ENCODE assay signal across 11 cellular contexts in genomic region chr3:184228376-184229137, GRCh38. TPM values are rescaled to one million over a fixed set of nuclear protein-coding genes. Genes with fewer than 3 reads are reported as not detected.
DNase-seq lines count a peak whose midpoint lies in the region; ATAC-seq and TF ChIP-seq lines count a peak whose summit lies in the region.
"Had no signal": no experiment of that assay in that cellular context is flagged by ENCODE, and none has a peak within 500 bp of the region (broad histone marks: within the 10 kb centered on the region; RNA-seq: fewer than 3 reads in every experiment).

No MANE protein-coding gene starts in this region.

- no peak overlapping the region for H3K9ac ChIP-seq in stomach smooth muscle (ENCODE audit: low read length in 2 of 2)

- H3K27me3 ChIP-seq in iPS DF 6.9 (ENCODE audit: control insufficient read depth, insufficient read depth, low read length) (peaks cover 46% of the 10 kb centered on the region), stomach smooth muscle (ENCODE audit: control insufficient read depth in 1 of 2, insufficient read depth in 2 of 2, low read length in 2 of 2) (peaks cover 40 to 57% of the 10 kb centered on the region in 2 donors), upper lobe of right lung (peaks cover 36% of the 10 kb centered on the region)

- H3K27ac Mint-ChIP-seq in activated naive CD4-positive, alpha-beta T cell treated with anti-CD3 and anti-CD28 coated beads, Interleukin-2, amount 10 ng/mL, durations not matched to agents 7 days and 5 days: no peak overlapping the region
- H3K27ac Mint-ChIP-seq in activated naive CD4-positive, alpha-beta T cell treated with anti-CD3 and anti-CD28 coated beads, Interleukin-2, amount 50 U/mL, for 72 hours: no peak overlapping the region
- H3K27ac Mint-ChIP-seq in T-cell: no peak overlapping the region

- no peak overlapping the region for H3K27ac ChIP-seq in iPS DF 6.9 (ENCODE audit: low read length)
- no peak overlapping the region for H3K27ac ChIP-seq in stomach smooth muscle (ENCODE audit: low read length)
- H3K27ac ChIP-seq in upper lobe of right lung: no peak overlapping the region
- H3K27ac ChIP-seq: C4-2B had no signal

- no peaks in the 10 kb centered on the region for H3K9me3 ChIP-seq in iPS DF 6.9 (ENCODE audit: control insufficient read depth, insufficient read depth, low read length)
- no peaks in the 10 kb centered on the region for H3K9me3 ChIP-seq in stomach smooth muscle (ENCODE audit: control insufficient read depth in 2 of 2, low read length in 2 of 2)
- no peaks in the 10 kb centered on the region for H3K9me3 ChIP-seq in upper lobe of right lung

- WGBS in iPS DF 6.9 (ENCODE audit: insufficient coverage, insufficient read length): no CpG with 5 or more reads among the region's 12 CpGs

- H3K36me3 Mint-ChIP-seq in activated naive CD4-positive, alpha-beta T cell treated with anti-CD3 and anti-CD28 coated beads, Interleukin-2, amount 10 ng/mL, durations not matched to agents 7 days and 5 days: no peaks in the 10 kb centered on the region
- H3K36me3 Mint-ChIP-seq in activated naive CD4-positive, alpha-beta T cell treated with anti-CD3 and anti-CD28 coated beads, Interleukin-2, amount 50 U/mL, for 72 hours: peaks cover 0 to 8% of the 10 kb centered on the region in 2 donors
- H3K36me3 Mint-ChIP-seq in T-cell: no peaks in the 10 kb centered on the region

- POLR2A ChIA-PET in T-cell (lab: Charles Lee): interaction anchor here in 1 of 2 donors (0.5 kb wide), 2 partner anchors 44 to 303 kb away, joined by 3 read pairs; no protein-coding TSS in a partner anchor

- H3K4me3 ChIP-seq in iPS DF 6.9 (ENCODE audit: low read length) (peak overlapping the region; percentile 34; the same call in 1 of the 2 replicates), stomach smooth muscle (ENCODE audit: low read length in 2 of 2) (peak overlapping the region; percentile 59 to 74), upper lobe of right lung (no peak overlapping the region)

- CTCF ChIA-PET in activated naive CD4-positive, alpha-beta T cell treated with anti-CD3 and anti-CD28 coated beads, Interleukin-2, amount 10 ng/mL, durations not matched to agents 7 days and 5 days (lab: Charles Lee): interaction anchor here (0.8 to 5.1 kb wide), 26 partner anchors 11 to 1035 kb away, joined by 3 to 58 read pairs (median 6); partner anchors contain the start of genes ALG3, CAMK2N2 and EEF1AKMT4
- CTCF ChIA-PET in T-cell (lab: Charles Lee): interaction anchor here (0.7 to 3.3 kb wide), 19 partner anchors 9 to 314 kb away, joined by 3 to 20 read pairs (median 4); partner anchors contain the start of genes EEF1AKMT4 (in 2 of the 2) and CAMK2N2 (in 1 of the 2)

- H3K36me3 ChIP-seq in iPS DF 6.9 (ENCODE audit: control insufficient read depth, insufficient read depth, low read length) (no peaks in the 10 kb centered on the region), stomach smooth muscle (ENCODE audit: control insufficient read depth in 2 of 2, insufficient read depth in 2 of 2, low read length in 2 of 2) (no peaks in the 10 kb centered on the region), upper lobe of right lung (no peaks in the 10 kb centered on the region)

- intact Hi-C loops in upper lobe of right lung (cut with DNase I): no loop called here

- H3K4me1 ChIP-seq in iPS DF 6.9 (ENCODE audit: control insufficient read depth, insufficient read depth, low read length) (peaks cover 2% of the 10 kb centered on the region; the same call in 1 of the 2 replicates), stomach smooth muscle (ENCODE audit: control insufficient read depth, insufficient read depth, low read length) (peaks cover 25% of the 10 kb centered on the region), upper lobe of right lung (peaks cover 9% of the 10 kb centered on the region)

- peaks cover 90% of the 10 kb centered on the region for H3K27me3 Mint-ChIP-seq in activated naive CD4-positive, alpha-beta T cell treated with anti-CD3 and anti-CD28 coated beads, Interleukin-2, amount 10 ng/mL, durations not matched to agents 7 days and 5 days
- H3K27me3 Mint-ChIP-seq in T-cell: peaks cover 46 to 54% of the 10 kb centered on the region in 2 donors

- H3K4me3 Mint-ChIP-seq in activated naive CD4-positive, alpha-beta T cell treated with anti-CD3 and anti-CD28 coated beads, Interleukin-2, amount 10 ng/mL, durations not matched to agents 7 days and 5 days: peak overlapping the region; percentile 53
- peak overlapping the region; percentile 62 to 82 (median 73) for H3K4me3 Mint-ChIP-seq in T-cell

- ATAC-seq in activated naive CD4-positive, alpha-beta T cell treated with anti-CD3 and anti-CD28 coated beads, Interleukin-2, amount 50 U/mL, for 72 hours: no peak
- ATAC-seq in T-cell (replicated peaks in 1 of 4): no peak
- no peak for ATAC-seq in GM21390 (IDR thresholded peaks at IDR 0.05; ENCODE audit: unreplicated experiment)
- ATAC-seq in upper lobe of right lung: no peak

- no peak for DNase-seq in activated naive CD4-positive, alpha-beta T cell treated with anti-CD3 and anti-CD28 coated beads, Interleukin-2, amount 10 ng/mL, durations not matched to agents 7 days and 5 days
- DNase-seq in activated naive CD4-positive, alpha-beta T cell treated with anti-CD3 and anti-CD28 coated beads, Interleukin-2, amount 50 U/mL, for 72 hours (ENCODE audit: low spot score in 2 of 2): no peak
- DNase-seq in T-cell (no peak), iPS DF 6.9 (ENCODE audit: low read depth, low spot score) (no peak), upper lobe of right lung (no peak), occipital lobe (lab: John Stamatoyannopoulos, UW) (no peak)

- H3K4me1 Mint-ChIP-seq in activated naive CD4-positive, alpha-beta T cell treated with anti-CD3 and anti-CD28 coated beads, Interleukin-2, amount 10 ng/mL, durations not matched to agents 7 days and 5 days: peaks cover 9% of the 10 kb centered on the region
- peaks cover 15 to 17% (median 15%) of the 10 kb centered on the region in 3 donors for H3K4me1 Mint-ChIP-seq in T-cell

- no peak for TF ChIP-seq CTCF in upper lobe of right lung (IDR thresholded peaks at IDR 0.05)

- H3K9me3 Mint-ChIP-seq in activated naive CD4-positive, alpha-beta T cell treated with anti-CD3 and anti-CD28 coated beads, Interleukin-2, amount 10 ng/mL, durations not matched to agents 7 days and 5 days: no peaks in the 10 kb centered on the region
- H3K9me3 Mint-ChIP-seq in activated naive CD4-positive, alpha-beta T cell treated with anti-CD3 and anti-CD28 coated beads, Interleukin-2, amount 50 U/mL, for 72 hours: no peaks in the 10 kb centered on the region
- no peaks in the 10 kb centered on the region for H3K9me3 Mint-ChIP-seq in T-cell

RNA-seq across cellular contexts. Expression of gene VWA5B2, which starts 0.8 kb away (rescaled TPM):
- not detected for total RNA-seq in activated naive CD4-positive, alpha-beta T cell treated with anti-CD3 and anti-CD28 coated beads, Interleukin-2, amount 50 U/mL, for 72 hours
- total RNA-seq in T-cell (under 1 TPM in 3 of 5 donors, not detected in 2; 0.10 to 0.23 (median 0.16) TPM), upper lobe of right lung (not detected), occipital lobe (0.31 TPM)
- total RNA-seq: H4 had no signal

RNA-seq across cellular contexts. Expression of gene ALG3, which starts 20.2 kb away (rescaled TPM):
- total RNA-seq in activated naive CD4-positive, alpha-beta T cell treated with anti-CD3 and anti-CD28 coated beads, Interleukin-2, amount 50 U/mL, for 72 hours: 10 to 100 TPM; 35.5 to 35.8 TPM
- total RNA-seq in T-cell (10 to 100 TPM; 18.7 to 43.1 (median 39.9) TPM), upper lobe of right lung (33.8 TPM), occipital lobe (10.6 TPM)

RNA-seq across cellular contexts. Expression of gene EEF1AKMT4, which starts 20.9 kb away (rescaled TPM):
- 1 to 10 TPM; 8.3 to 9.9 TPM for total RNA-seq in activated naive CD4-positive, alpha-beta T cell treated with anti-CD3 and anti-CD28 coated beads, Interleukin-2, amount 50 U/mL, for 72 hours
- 1 to 10 TPM in 4 of 5 donors, under 1 TPM in 1; 0.37 to 4.0 (median 2.3) TPM for total RNA-seq in T-cell
- total RNA-seq in upper lobe of right lung: 2.7 TPM
- 0.94 TPM for total RNA-seq in occipital lobe

RNA-seq across cellular contexts. Expression of gene CAMK2N2, which starts 32.8 kb away (rescaled TPM):
- under 1 TPM; 0.18 to 0.34 TPM for total RNA-seq in activated naive CD4-positive, alpha-beta T cell treated with anti-CD3 and anti-CD28 coated beads, Interleukin-2, amount 50 U/mL, for 72 hours
- total RNA-seq in T-cell (under 1 TPM in 1 of 5 donors, not detected in 4; 0.19 TPM), upper lobe of right lung (not detected), occipital lobe (3.4 TPM)
- total RNA-seq: mononuclear cell had no signal

RNA-seq across cellular contexts. Expression of gene ABCF3, which starts 42.6 kb away (rescaled TPM):
- total RNA-seq in activated naive CD4-positive, alpha-beta T cell treated with anti-CD3 and anti-CD28 coated beads, Interleukin-2, amount 50 U/mL, for 72 hours: 10 to 100 TPM; 76.6 to 81.3 TPM
- total RNA-seq in T-cell: 100 to 1,000 TPM; 112 to 145 (median 125) TPM
- total RNA-seq in upper lobe of right lung: 60.9 TPM
- 41.2 TPM for total RNA-seq in occipital lobe
